ENCODE assay signal across 17 cellular contexts in the genomic region with DNA sequence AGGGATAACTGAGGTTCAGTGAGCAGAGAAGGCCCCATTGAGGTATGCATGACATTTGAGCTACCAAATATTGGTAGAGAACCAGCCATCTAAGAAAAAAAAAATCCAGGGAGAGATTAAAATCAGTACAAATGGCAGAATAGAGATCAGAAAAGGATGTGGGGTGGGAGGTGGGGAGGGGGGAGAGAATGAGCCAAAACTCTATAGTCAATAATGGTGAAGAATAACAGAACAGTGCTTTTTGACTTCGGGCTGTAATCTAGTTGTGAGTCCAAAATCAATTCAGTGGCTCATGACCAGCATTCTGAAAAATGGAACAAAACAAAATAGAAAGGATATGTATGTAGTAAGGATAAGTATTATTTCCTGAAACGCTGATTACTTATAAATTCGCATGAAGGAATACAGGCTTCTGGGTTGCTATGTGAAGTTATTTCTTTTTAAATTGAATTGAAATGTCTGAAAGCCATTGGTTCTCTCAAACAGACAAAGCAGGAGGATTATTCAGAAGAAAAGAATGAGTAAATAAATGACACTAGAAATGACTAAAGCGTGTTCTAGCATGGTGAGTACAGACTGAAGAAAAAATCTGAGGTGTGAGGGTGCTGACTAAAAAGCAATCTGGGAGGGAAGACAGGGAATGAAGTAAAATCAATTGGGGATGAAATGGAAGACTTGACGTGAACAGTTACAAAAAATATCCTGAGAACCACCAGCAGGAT.
A peak's percentile ranks its signal among the peaks of the same experiment; 100 is the strongest.
DNase-seq lines count a peak whose midpoint lies in the region; ATAC-seq, FAIRE-seq and TF ChIP-seq lines count a peak whose summit lies in the region.
"Had no signal": no experiment of that assay in that cellular context is flagged by ENCODE, and none has a peak within 500 bp of the region (broad histone marks: within the 10 kb centered on the region; RNA-seq: fewer than 3 reads in every experiment).

No MANE protein-coding gene starts in this region.

- H3K27ac ChIP-seq in epithelial cell of prostate: peak overlapping the region; percentile 80
- no peak overlapping the region for H3K27ac ChIP-seq in suprapubic skin
- H3K27ac ChIP-seq in kidney (ENCODE audit: low read depth in 2 of 2, low read length in 2 of 2): no peak overlapping the region

- TF ChIP-seq EP300 in suprapubic skin (IDR thresholded peaks at IDR 0.05): no peak

- peaks cover 18% of the 10 kb centered on the region for H3K36me3 ChIP-seq in suprapubic skin
- no peaks in the 10 kb centered on the region for H3K36me3 ChIP-seq in kidney (ENCODE audit: control insufficient read depth in 1 of 2, insufficient read depth in 2 of 2, low read length in 2 of 2)

- TF ChIP-seq POLR2A in suprapubic skin (IDR thresholded peaks at IDR 0.05): no peak

- H3K4me3 Mint-ChIP-seq in activated CD8-positive, alpha-beta memory T cell treated with anti-CD3 and anti-CD28 coated beads, Interleukin-2, amount 10 ng/mL, durations not matched to agents 7 days and 5 days: no peak overlapping the region

- H3K27me3 Mint-ChIP-seq in activated CD8-positive, alpha-beta memory T cell treated with anti-CD3 and anti-CD28 coated beads, Interleukin-2, amount 10 ng/mL, durations not matched to agents 7 days and 5 days: no peaks in the 10 kb centered on the region

- ATAC-seq in activated CD8-positive, alpha-beta memory T cell treated with anti-CD3 and anti-CD28 coated beads, Interleukin-2, amount 10 ng/mL, durations not matched to agents 7 days and 5 days: peak; percentile 16
- ATAC-seq in HG03469 (IDR thresholded peaks at IDR 0.05; ENCODE audit: unreplicated experiment): no peak

- no peak for FAIRE-seq in kidney (lab: Jason Lieb, UNC)
- FAIRE-seq: GM18507, urothelium cell line had no signal

- no peak for DNase-seq in activated CD8-positive, alpha-beta memory T cell treated with anti-CD3 and anti-CD28 coated beads, Interleukin-2, amount 10 ng/mL, durations not matched to agents 7 days and 5 days
- no peak for DNase-seq in activated CD8-positive, alpha-beta memory T cell treated with anti-CD3 and anti-CD28 coated beads, Interleukin-2, amount 50 U/mL, for 48 hours
- DNase-seq in M059J (ENCODE audit: low read depth): peak; percentile 72
- peak; percentile 22 for DNase-seq in epithelial cell of prostate (ENCODE audit: low read depth, low spot score)
- peak; percentile 33 for DNase-seq in renal cortical epithelial cell (ENCODE audit: low read depth)
- no peak for DNase-seq in suprapubic skin (ENCODE audit: low spot score in 2 of 2)
- DNase-seq in kidney: no peak
- DNase-seq: effector memory CD4-positive, alpha-beta T cell; hippocampal formation; NCI-H1105 treated with DMSO at 0.1 percent for 48 hours; NCI-H524; posterior cingulate gyrus; T1000 had no signal

- H3K4me3 ChIP-seq in suprapubic skin (no peak overlapping the region), kidney (ENCODE audit: low read length in 2 of 2) (no peak overlapping the region)
- H3K4me3 ChIP-seq: lung had no signal

- WGBS in suprapubic skin: 94% methylated on average over 5 of the region's 5 CpGs

- peaks cover 16% of the 10 kb centered on the region for H3K4me1 Mint-ChIP-seq in activated CD8-positive, alpha-beta memory T cell treated with anti-CD3 and anti-CD28 coated beads, Interleukin-2, amount 10 ng/mL, durations not matched to agents 7 days and 5 days

- H3K9ac ChIP-seq in kidney (ENCODE audit: low read length in 2 of 2): no peak overlapping the region

- intact Hi-C loops in kidney (cut with DNase I): no loop called here

- H3K27ac Mint-ChIP-seq in activated CD8-positive, alpha-beta memory T cell treated with anti-CD3 and anti-CD28 coated beads, Interleukin-2, amount 10 ng/mL, durations not matched to agents 7 days and 5 days: no peak overlapping the region

- CTCF ChIA-PET in activated CD8-positive, alpha-beta memory T cell treated with anti-CD3 and anti-CD28 coated beads, Interleukin-2, amount 10 ng/mL, durations not matched to agents 7 days and 5 days (lab: Charles Lee): interaction anchor here (1.0 kb wide), 1 partner anchor 93 kb away, joined by 3 read pairs; no protein-coding TSS in a partner anchor

- H3K27me3 ChIP-seq in suprapubic skin: no peaks in the 10 kb centered on the region

- peaks cover 34% of the 10 kb centered on the region for H3K36me3 Mint-ChIP-seq in activated CD8-positive, alpha-beta memory T cell treated with anti-CD3 and anti-CD28 coated beads, Interleukin-2, amount 10 ng/mL, durations not matched to agents 7 days and 5 days

- TF ChIP-seq CTCF in suprapubic skin (IDR thresholded peaks at IDR 0.05) (no peak), kidney (IDR thresholded peaks at IDR 0.05; ENCODE audit: borderline replicate concordance, extremely low read depth, insufficient read depth) (no peak)

- H3K4me1 ChIP-seq in suprapubic skin (no peaks in the 10 kb centered on the region), kidney (ENCODE audit: control insufficient read depth in 1 of 2, insufficient read depth in 1 of 2, low read depth in 1 of 2, low read length in 2 of 2) (no peaks in the 10 kb centered on the region)

- H3K9me3 Mint-ChIP-seq in activated CD8-positive, alpha-beta memory T cell treated with anti-CD3 and anti-CD28 coated beads, Interleukin-2, amount 10 ng/mL, durations not matched to agents 7 days and 5 days (ENCODE audit: low read depth): peaks cover 1% of the 10 kb centered on the region

- H3K9me3 ChIP-seq in suprapubic skin: no peaks in the 10 kb centered on the region
- H3K9me3 ChIP-seq in kidney (ENCODE audit: control insufficient read depth in 1 of 2, low read length in 2 of 2): no peaks in the 10 kb centered on the region

Comparison
In these comparisons a context has a peak if more than half of its experiments do, and no peak if none do; other contexts are left out.
1. DNase-seq: peak in M059J (single experiment), epithelial cell of prostate (single experiment) and renal cortical epithelial cell (single experiment); none in activated CD8-positive, alpha-beta memory T cell treated with anti-CD3 and anti-CD28 coated beads, Interleukin-2, amount 10 ng/mL, durations not matched to agents 7 days and 5 days (single experiment), activated CD8-positive, alpha-beta memory T cell treated with anti-CD3 and anti-CD28 coated beads, Interleukin-2, amount 50 U/mL, for 48 hours (single experiment), suprapubic skin (0 of 2) and kidney (single experiment).